Comparison of ENCODE assay signal across 1 cellular context in the genomic region with DNA sequence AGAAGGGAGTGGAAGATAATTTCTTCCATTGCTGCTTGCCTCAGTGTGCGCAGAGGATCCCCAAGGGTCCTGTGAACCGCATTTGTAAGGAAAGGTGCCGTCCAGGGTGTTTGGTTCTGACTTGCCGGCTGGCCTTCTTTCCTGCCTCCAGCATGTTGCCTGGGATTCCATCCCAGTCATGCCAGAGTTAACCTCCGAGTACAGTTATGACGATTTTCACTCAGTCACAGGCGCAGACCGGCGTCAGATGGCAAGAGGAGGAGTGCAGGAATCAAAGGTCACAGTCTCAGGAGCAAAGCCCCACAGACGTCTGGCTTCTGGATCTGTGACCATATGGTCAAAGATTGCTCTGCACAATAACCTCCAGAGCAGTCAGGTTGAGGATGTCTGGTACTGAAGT.
TF ChIP-seq lines count a peak whose summit lies in the region.

No MANE protein-coding gene starts in this region.

TF ChIP-seq in HepG2, 621 proteins besides CTCF, POLR2A, EP300 and RAD21 (continued from another document):
- TF ChIP-seq, protein P1, sequence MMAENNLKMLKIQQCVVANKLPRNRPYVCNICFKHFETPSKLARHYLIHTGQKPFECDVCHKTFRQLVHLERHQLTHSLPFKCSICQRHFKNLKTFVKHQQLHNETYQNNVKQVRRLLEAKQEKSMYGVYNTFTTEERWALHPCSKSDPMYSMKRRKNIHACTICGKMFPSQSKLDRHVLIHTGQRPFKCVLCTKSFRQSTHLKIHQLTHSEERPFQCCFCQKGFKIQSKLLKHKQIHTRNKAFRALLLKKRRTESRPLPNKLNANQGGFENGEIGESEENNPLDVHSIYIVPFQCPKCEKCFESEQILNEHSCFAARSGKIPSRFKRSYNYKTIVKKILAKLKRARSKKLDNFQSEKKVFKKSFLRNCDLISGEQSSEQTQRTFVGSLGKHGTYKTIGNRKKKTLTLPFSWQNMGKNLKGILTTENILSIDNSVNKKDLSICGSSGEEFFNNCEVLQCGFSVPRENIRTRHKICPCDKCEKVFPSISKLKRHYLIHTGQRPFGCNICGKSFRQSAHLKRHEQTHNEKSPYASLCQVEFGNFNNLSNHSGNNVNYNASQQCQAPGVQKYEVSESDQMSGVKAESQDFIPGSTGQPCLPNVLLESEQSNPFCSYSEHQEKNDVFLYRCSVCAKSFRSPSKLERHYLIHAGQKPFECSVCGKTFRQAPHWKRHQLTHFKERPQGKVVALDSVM (CRISPR knock-in tag; IDR thresholded peaks at IDR 0.05) = no peak
